8 cellular contexts compared by ENCODE assay signal in genomic region chr1:51926171-51926812, GRCh38. TPM values are rescaled to one million over a fixed set of nuclear protein-coding genes. Genes with fewer than 3 reads are reported as not detected.
DNase-seq lines count a peak whose midpoint lies in the region; ATAC-seq, FAIRE-seq and TF ChIP-seq lines count a peak whose summit lies in the region.

No MANE protein-coding gene starts in this region.

- POLR2A ChIA-PET in activated CD8-positive, alpha-beta T cell treated with anti-CD3 and anti-CD28 coated beads, Interleukin-2, amount 10 ng/mL, durations not matched to agents 7 days and 5 days (lab: Charles Lee) = no interaction called here

- H3K9me3 Mint-ChIP-seq in activated CD8-positive, alpha-beta T cell treated with anti-CD3 and anti-CD28 coated beads, Interleukin-2, amount 10 ng/mL, durations not matched to agents 7 days and 5 days (ENCODE audit: insufficient read depth) = no peaks in the 10 kb centered on the region

- TF ChIP-seq CTCF in keratinocyte (optimal IDR thresholded peaks at IDR 0.05 in 1 of 3, IDR thresholded peaks at IDR 0.05 in 1 of 3, conservative IDR thresholded peaks at IDR 0.05 in 1 of 3; ENCODE audit: extremely low read depth in 1 of 3, insufficient read depth in 2 of 3, low read length in 3 of 3) = peak; percentile 54 to 86 (median 59)

- no peaks in the 10 kb centered on the region for H4K20me1 ChIP-seq in keratinocyte (ENCODE audit: control insufficient read depth, extremely low read depth, insufficient read depth, low read length)

- dilution Hi-C loops in keratinocyte (cut with MboI; ENCODE audit: extremely low pct_ligation_motif_present, low sequenced_read_pairs) = no loop called here

- no peaks in the 10 kb centered on the region for H3K9me3 ChIP-seq in keratinocyte (ENCODE audit: control insufficient read depth, low read depth, low read length)

- no peaks in the 10 kb centered on the region for H3K27me3 ChIP-seq in keratinocyte (ENCODE audit: control insufficient read depth, extremely low read depth, insufficient read depth, low read length)

- DNase-seq in EL (peak; percentile 70), HT-29 (ENCODE audit: low spot score) (peak; percentile 28), keratinocyte (ENCODE audit: low read depth, low spot score) (peak; percentile 32), NCI-H2196 (lab: John Stamatoyannopoulos, UW; ENCODE audit: unreplicated experiment) (no peak), germinal center (ENCODE audit: low spot score) (no peak)
- peak; percentile 21 for DNase-seq in activated CD8-positive, alpha-beta T cell treated with anti-CD3 and anti-CD28 coated beads, Interleukin-2, amount 10 ng/mL, durations not matched to agents 7 days and 5 days

- no peaks in the 10 kb centered on the region for H3K36me3 Mint-ChIP-seq in activated CD8-positive, alpha-beta T cell treated with anti-CD3 and anti-CD28 coated beads, Interleukin-2, amount 10 ng/mL, durations not matched to agents 7 days and 5 days (ENCODE audit: low read depth)

- H3K79me2 ChIP-seq in keratinocyte (ENCODE audit: control insufficient read depth, insufficient read depth, low read length) = no peaks in the 10 kb centered on the region

- no peak overlapping the region for H3K27ac ChIP-seq in keratinocyte (ENCODE audit: control insufficient read depth, insufficient read depth, low read length)

- no peaks in the 10 kb centered on the region for H3K9me1 ChIP-seq in keratinocyte (ENCODE audit: control insufficient read depth, extremely low read depth, insufficient read depth, low read length)

- CTCF ChIA-PET in activated CD8-positive, alpha-beta T cell treated with anti-CD3 and anti-CD28 coated beads, Interleukin-2, amount 10 ng/mL, durations not matched to agents 7 days and 5 days (lab: Charles Lee) = interaction anchor here (1.8 kb wide), 1 partner anchor 29 kb away, joined by 9 read pairs; no protein-coding TSS in a partner anchor

- peaks cover 19% of the 10 kb centered on the region for H3K27me3 Mint-ChIP-seq in activated CD8-positive, alpha-beta T cell treated with anti-CD3 and anti-CD28 coated beads, Interleukin-2, amount 10 ng/mL, durations not matched to agents 7 days and 5 days (ENCODE audit: low read depth)

- no peaks in the 10 kb centered on the region for H3K36me3 ChIP-seq in keratinocyte (ENCODE audit: control insufficient read depth in 2 of 2, extremely low read depth in 1 of 2, insufficient read depth in 2 of 2, low read length in 2 of 2)

- no peak overlapping the region for H3K4me3 Mint-ChIP-seq in activated CD8-positive, alpha-beta T cell treated with anti-CD3 and anti-CD28 coated beads, Interleukin-2, amount 10 ng/mL, durations not matched to agents 7 days and 5 days

- no peak overlapping the region for H3K4me3 ChIP-seq in keratinocyte (ENCODE audit: control insufficient read depth in 2 of 3, extremely low read depth in 1 of 3, insufficient read depth in 2 of 3, low read depth in 1 of 3, low read length in 3 of 3)

- H3K4me2 ChIP-seq in keratinocyte (ENCODE audit: control insufficient read depth, extremely low read depth, insufficient read depth, low read depth, low read length) = no peak overlapping the region

- FAIRE-seq in keratinocyte (lab: Jason Lieb, UNC) = peak; percentile 96

- H3K9ac ChIP-seq in keratinocyte (ENCODE audit: control insufficient read depth, extremely low read depth, insufficient read depth, low read length) = no peak overlapping the region

- H2AFZ ChIP-seq in keratinocyte (ENCODE audit: control insufficient read depth, low read length) = no peak overlapping the region

- ATAC-seq in activated CD8-positive, alpha-beta T cell treated with anti-CD3 and anti-CD28 coated beads, Interleukin-2, amount 10 ng/mL, durations not matched to agents 7 days and 5 days = no peak
- ATAC-seq in HG03460 (IDR thresholded peaks at IDR 0.05; ENCODE audit: unreplicated experiment) (no peak), GM21576 (IDR thresholded peaks at IDR 0.05; ENCODE audit: unreplicated experiment) (no peak)

- H3K27ac Mint-ChIP-seq in activated CD8-positive, alpha-beta T cell treated with anti-CD3 and anti-CD28 coated beads, Interleukin-2, amount 10 ng/mL, durations not matched to agents 7 days and 5 days = no peak overlapping the region

- no peaks in the 10 kb centered on the region for H3K4me1 Mint-ChIP-seq in activated CD8-positive, alpha-beta T cell treated with anti-CD3 and anti-CD28 coated beads, Interleukin-2, amount 10 ng/mL, durations not matched to agents 7 days and 5 days (ENCODE audit: low read depth)

- peaks cover 24% of the 10 kb centered on the region for H3K4me1 ChIP-seq in keratinocyte (ENCODE audit: control insufficient read depth, extremely low read depth, insufficient read depth, low read length)

RNA-seq across cellular contexts. Expression of gene NRDC, which starts 47.8 kb away (rescaled TPM):
- total RNA-seq in HT-29 (2014; rRNA removed; shearing (Covaris generic)) = 24.6 and 41.1 TPM in 2 replicates
- 100 to 1,000 TPM; 153 to 157 TPM for total RNA-seq in activated CD8-positive, alpha-beta T cell treated with anti-CD3 and anti-CD28 coated beads, Interleukin-2, amount 10 ng/mL, durations not matched to agents 7 days and 5 days
- polyA plus RNA-seq in keratinocyte = 100 to 183 TPM (median 149 TPM) in 3 replicates
- polyA plus RNA-seq in keratinocyte (2011; ENCODE audit: low read depth) = 250 TPM
- 84.3 and 145 TPM in 2 replicates for polyA plus RNA-seq in keratinocyte (2011; cell fraction: cytosol; rRNA removed)
- 209 and 228 TPM in 2 replicates for polyA plus RNA-seq in keratinocyte (2011; cell fraction: nucleus; rRNA removed)
- polyA plus RNA-seq in keratinocyte (2012; ENCODE audit: low replicate concordance) = 126 and 163 TPM in 2 replicates
- polyA minus RNA-seq in keratinocyte = 92.4 to 180 TPM (median 125 TPM) in 3 replicates
- polyA minus RNA-seq in keratinocyte (2011; cell fraction: cytosol; rRNA and poly(A)+ RNA removed) = 84.0 TPM
- 75.2 and 147 TPM in 2 replicates for polyA minus RNA-seq in keratinocyte (2011; cell fraction: nucleus; rRNA and poly(A)+ RNA removed)

Comparison
In these comparisons a context has a peak if more than half of its experiments do, and no peak if none do; other contexts are left out.
1. DNase-seq: peak in EL (single experiment), HT-29 (single experiment), activated CD8-positive, alpha-beta T cell treated with anti-CD3 and anti-CD28 coated beads, Interleukin-2, amount 10 ng/mL, durations not matched to agents 7 days and 5 days (single experiment) and keratinocyte (single experiment); none in NCI-H2196 (single experiment) and germinal center (single experiment).